Comparison of ENCODE assay signal across 28 cellular contexts in genomic region chr6:88704980-88705379, GRCh38.
DNase-seq lines count a peak whose midpoint lies in the region; ATAC-seq, FAIRE-seq and TF ChIP-seq lines count a peak whose summit lies in the region.
"Had no signal": no experiment of that assay in that cellular context is flagged by ENCODE, and none has a peak within 500 bp of the region (broad histone marks: within the 10 kb centered on the region; RNA-seq: fewer than 3 reads in every experiment).

No MANE protein-coding gene starts in this region.

- H3K9ac ChIP-seq in OCI-LY1 (ENCODE audit: low read length) (peak overlapping the region; percentile 29; the same call in 1 of the 2 replicates), K562 (ENCODE audit: insufficient read depth in 1 of 2, low read depth in 2 of 2, low read length in 2 of 2) (no peak overlapping the region), mammary epithelial cell (ENCODE audit: insufficient read depth, low read length) (no peak overlapping the region)
- H3K9ac ChIP-seq: BLaER1 treated with 17β-estradiol and CSF1 and Interleukin-3, amounts not matched to agents 10 nM and 100 nM had no signal

- H3K4me1 Mint-ChIP-seq in stimulated activated naive CD8-positive, alpha-beta T cell treated with anti-CD3 and anti-CD28 coated beads, Interleukin-15, amount 100 ng/mL, for 72 hours = peaks cover 34% of the 10 kb centered on the region

- H4K20me1 ChIP-seq in OCI-LY1 (ENCODE audit: insufficient read depth, low read length) (no peaks in the 10 kb centered on the region), K562 (replicated peaks; ENCODE audit: control insufficient read depth, insufficient read depth, low read length) (no peaks in the 10 kb centered on the region), mammary epithelial cell (ENCODE audit: insufficient read depth, low read length) (no peaks in the 10 kb centered on the region)
- H4K20me1 ChIP-seq: BLaER1 treated with 17β-estradiol and CSF1 and Interleukin-3, amounts not matched to agents 10 nM and 100 nM had no signal

- H3F3A ChIP-seq in OCI-LY1 (ENCODE audit: insufficient read depth, low read length) = peaks cover 7% of the 10 kb centered on the region; the same call in 1 of the 2 replicates

- no peaks in the 10 kb centered on the region for H3K9me1 ChIP-seq in K562 (ENCODE audit: control insufficient read depth, insufficient read depth, low read length)

- TF ChIP-seq RAD21 in K562 (CRISPR knock-in tag; conservative IDR thresholded peaks at IDR 0.05 in 1 of 2, IDR thresholded peaks at IDR 0.05 in 1 of 2) = no peak

- WGBS in K562 (ENCODE audit: insufficient coverage, low coverage, missing lambda C conversion rate) = 0% methylated on average over 1 of the region's 1 CpG
- WGBS in mammary epithelial cell (ENCODE audit: low coverage, missing lambda C conversion rate) = 100% methylated on average over 1 of the region's 1 CpG

- H3K4me3 ChIP-seq in OCI-LY1 (ENCODE audit: low read depth, low read length, poor library complexity, severe bottlenecking) = no peak overlapping the region
- H3K4me3 ChIP-seq in K562 = no peak overlapping the region
- H3K4me3 ChIP-seq in mammary epithelial cell (replicated peaks in 1 of 3; ENCODE audit: insufficient read depth in 1 of 3, low read depth in 2 of 3, low read length in 3 of 3) = no peak overlapping the region
- H3K4me3 ChIP-seq: BLaER1 treated with 17β-estradiol and CSF1 and Interleukin-3, amounts not matched to agents 10 nM and 100 nM; heart left ventricle; right atrium auricular region had no signal

- peak; percentile 48 for ATAC-seq in stimulated activated naive CD8-positive, alpha-beta T cell treated with anti-CD3 and anti-CD28 coated beads, Interleukin-15, amount 100 ng/mL, for 72 hours
- no peak for ATAC-seq in stimulated activated naive CD8-positive, alpha-beta T cell treated with anti-CD3 and anti-CD28 coated beads, Interleukin-15, Interleukin-2, amounts not matched to agents 100 U/mL and 50 U/mL, for 24 hours
- ATAC-seq in K562 = no peak; the same call in 2 of the 3 replicates
- no peak for ATAC-seq in GM18517 (IDR thresholded peaks at IDR 0.05; ENCODE audit: unreplicated experiment)
- ATAC-seq: heart left ventricle, left colon, Panc1 had no signal

- H3K4me1 ChIP-seq in OCI-LY1 (ENCODE audit: insufficient read depth, low read length, severe bottlenecking) (peaks cover 43% of the 10 kb centered on the region), K562 (replicated peaks in 1 of 2; ENCODE audit: control insufficient read depth in 2 of 2, insufficient read depth in 2 of 2, low read length in 2 of 2) (peaks cover 0 to 13% of the 10 kb centered on the region in 2 experiments; a peak in 4 of 5 replicates), mammary epithelial cell (ENCODE audit: insufficient read depth, low read length) (no peaks in the 10 kb centered on the region)
- H3K4me1 ChIP-seq: BLaER1 treated with 17β-estradiol and CSF1 and Interleukin-3, amounts not matched to agents 10 nM and 100 nM; heart left ventricle had no signal

- H3K4me2 ChIP-seq in OCI-LY1 (ENCODE audit: low read length) (peak overlapping the region; percentile 16), K562 (ENCODE audit: insufficient read depth, low read length) (no peak overlapping the region; the same call in 1 of the 2 replicates), mammary epithelial cell (ENCODE audit: insufficient read depth, low read depth, low read length) (no peak overlapping the region)
- H3K4me2 ChIP-seq: BLaER1 treated with 17β-estradiol and CSF1 and Interleukin-3, amounts not matched to agents 10 nM and 100 nM had no signal

- H3K4me3 Mint-ChIP-seq in stimulated activated naive CD8-positive, alpha-beta T cell treated with anti-CD3 and anti-CD28 coated beads, Interleukin-15, amount 100 ng/mL, for 72 hours = peak overlapping the region in 1 of 2 donors; percentile 7
- H3K4me3 Mint-ChIP-seq: activated B cell treated with CpG ODN at 0.5 μM for 24 hours; activated CD4-positive, alpha-beta memory T cell treated with anti-CD3 and anti-CD28 coated beads for 36 hours; dendritic cell treated with granulocyte-macrophage colony-stimulating factor and Interleukin-4, amounts not matched to agents 40 ng/mL and 50 ng/mL, for 4 days; H9; naive B cell; T-helper 2 cell treated with Interferon-gamma antibody and Interleukin-4, amounts not matched to agents 5 μg/mL and 100 μg/mL, for 36 hours; type B pancreatic cell had no signal

- intact Hi-C loops in K562 (cut with micrococcal nuclease) = no loop called here
- intact Hi-C loops in mammary epithelial cell (cut with micrococcal nuclease) = no loop called here

- H3K27me3 Mint-ChIP-seq in stimulated activated naive CD8-positive, alpha-beta T cell treated with anti-CD3 and anti-CD28 coated beads, Interleukin-15, amount 100 ng/mL, for 72 hours = no peaks in the 10 kb centered on the region
- H3K27me3 Mint-ChIP-seq: activated B cell treated with CpG ODN at 0.5 μM for 24 hours; activated CD4-positive, alpha-beta memory T cell treated with anti-CD3 and anti-CD28 coated beads for 36 hours; dendritic cell treated with granulocyte-macrophage colony-stimulating factor and Interleukin-4, amounts not matched to agents 40 ng/mL and 50 ng/mL, for 4 days; naive B cell; type B pancreatic cell had no signal

- H3K79me2 ChIP-seq in OCI-LY1 (ENCODE audit: insufficient read depth, low read length) = no peaks in the 10 kb centered on the region
- no peaks in the 10 kb centered on the region for H3K79me2 ChIP-seq in K562 (ENCODE audit: control insufficient read depth, insufficient read depth, low read length)
- H3K79me2 ChIP-seq in mammary epithelial cell (ENCODE audit: insufficient read depth, low read length) = no peaks in the 10 kb centered on the region

- CTCF ChIA-PET in K562 (lab: Yijun Ruan, JAX; ENCODE audit: low intra/inter-chr PET ratio) (no interaction called here), mammary epithelial cell (lab: Charles Lee; ENCODE audit: low non-redundant PET) (no interaction called here)

- no peak overlapping the region for H3K27ac Mint-ChIP-seq in stimulated activated naive CD8-positive, alpha-beta T cell treated with anti-CD3 and anti-CD28 coated beads, Interleukin-15, amount 100 ng/mL, for 72 hours
- H3K27ac Mint-ChIP-seq: activated B cell treated with CpG ODN at 0.5 μM for 24 hours; activated CD4-positive, alpha-beta memory T cell treated with anti-CD3 and anti-CD28 coated beads for 36 hours; dendritic cell treated with granulocyte-macrophage colony-stimulating factor and Interleukin-4, amounts not matched to agents 40 ng/mL and 50 ng/mL, for 4 days; H9; T-helper 2 cell treated with Interferon-gamma antibody and Interleukin-4, amounts not matched to agents 5 μg/mL and 100 μg/mL, for 36 hours; type B pancreatic cell had no signal

- FAIRE-seq in K562 (lab: Jason Lieb, UNC) = peak; percentile 11

- dilution Hi-C loops in mammary epithelial cell (cut with HindIII; ENCODE audit: low sequenced_read_pairs) = no loop called here

- BruUV-seq in K562 (replicated peaks; lab: Mats Ljungman, UMichigan) (no TSS peak), mammary epithelial cell (replicated peaks; lab: Mats Ljungman, UMichigan) (no TSS peak)

- no peaks in the 10 kb centered on the region for H3K36me3 ChIP-seq in OCI-LY1 (ENCODE audit: insufficient read depth, low read length)
- H3K36me3 ChIP-seq in K562 (ENCODE audit: control insufficient read depth, insufficient read depth, low read length) = no peaks in the 10 kb centered on the region
- H3K36me3 ChIP-seq in mammary epithelial cell (ENCODE audit: insufficient read depth, low read length) = no peaks in the 10 kb centered on the region
- H3K36me3 ChIP-seq: BLaER1 treated with 17β-estradiol and CSF1 and Interleukin-3, amounts not matched to agents 10 nM and 100 nM; heart left ventricle; right atrium auricular region had no signal

- H3K9me2 ChIP-seq in OCI-LY1 (ENCODE audit: low read depth, low read length) = no peaks in the 10 kb centered on the region

- H2AFZ ChIP-seq in OCI-LY1 (ENCODE audit: low read length) (no peak overlapping the region), K562 (ENCODE audit: low read depth, low read length) (no peak overlapping the region), mammary epithelial cell (ENCODE audit: low read depth, low read length) (no peak overlapping the region)

- no peaks in the 10 kb centered on the region for H3K27me3 ChIP-seq in OCI-LY1 (ENCODE audit: insufficient read depth, low read length)
- no peaks in the 10 kb centered on the region for H3K27me3 ChIP-seq in K562 (ENCODE audit: control insufficient read depth in 2 of 2, insufficient read depth in 2 of 2, low read length in 2 of 2)
- no peaks in the 10 kb centered on the region for H3K27me3 ChIP-seq in mammary epithelial cell (ENCODE audit: insufficient read depth, low read length)
- H3K27me3 ChIP-seq: BLaER1 treated with 17β-estradiol and CSF1 and Interleukin-3, amounts not matched to agents 10 nM and 100 nM; heart left ventricle; right atrium auricular region had no signal

- no peak for TF ChIP-seq POLR2A in K562 (conservative IDR thresholded peaks at IDR 0.05)

- TF ChIP-seq EP300 in K562 (IDR thresholded peaks at IDR 0.05; ENCODE audit: low read length) = no peak

- in situ Hi-C loops in K562 (cut with MboI) (no loop called here), mammary epithelial cell (cut with MboI; ENCODE audit: low sequenced_read_pairs in 2 of 2) (no loop called here)

- no peak for TF ChIP-seq CTCF in OCI-LY1 (IDR thresholded peaks at IDR 0.05; ENCODE audit: low read length)
- TF ChIP-seq CTCF in K562 (IDR thresholded peaks at IDR 0.05 in 2 of 3, conservative IDR thresholded peaks at IDR 0.05 in 1 of 3; ENCODE audit: insufficient read depth in 2 of 3, low read depth in 1 of 3, low read length in 3 of 3) = no peak
- TF ChIP-seq CTCF in mammary epithelial cell (conservative IDR thresholded peaks at IDR 0.05 in 1 of 2, IDR thresholded peaks at IDR 0.05 in 1 of 2; ENCODE audit: extremely low read depth in 1 of 2, insufficient read depth in 1 of 2, low read depth in 1 of 2, low read length in 2 of 2) = no peak

- POLR2A ChIA-PET in K562 (lab: Yijun Ruan, JAX) = no interaction called here

- no peak for DNase-seq in stimulated activated naive CD8-positive, alpha-beta T cell treated with anti-CD3 and anti-CD28 coated beads, Interleukin-15, amount 100 ng/mL, for 72 hours
- DNase-seq in stimulated activated naive CD8-positive, alpha-beta T cell treated with anti-CD3 and anti-CD28 coated beads, Interleukin-15, Interleukin-2, amounts not matched to agents 100 U/mL and 50 U/mL, for 24 hours = no peak
- DNase-seq in K562 (ENCODE audit: extremely low read depth in 1 of 4, low spot score in 3 of 4) (peak; percentile 8 to 30 (median 14)), mammary epithelial cell (no peak), NCI-H526 (lab: John Stamatoyannopoulos, UW) (no peak)
- no peak for DNase-seq in effector CD4-positive, alpha-beta T cell
- DNase-seq: activated B cell treated with CpG ODN at 0.5 μM for 24 hours; activated CD4-positive, alpha-beta memory T cell treated with anti-CD3 and anti-CD28 coated beads for 36 hours; activated naive CD4-positive, alpha-beta T cell treated with Interleukin-2 at 50 U/mL for 16 hours; aorta; DND-41; H9; heart left ventricle; KBM-7; left colon; mesenchymal stem cell; naive B cell; NCI-H1930; NCI-H345; nucleus accumbens had no signal

- H3K9me3 ChIP-seq in OCI-LY1 (ENCODE audit: low read length) (no peaks in the 10 kb centered on the region), K562 (replicated peaks; ENCODE audit: control insufficient read depth, insufficient read depth, low read depth, low read length) (0 out of 2 replicates have a peak, but pooled peaks cover 3% of the 10 kb centered on the region), mammary epithelial cell (replicated peaks; ENCODE audit: insufficient read depth, low read length) (no peaks in the 10 kb centered on the region)
- H3K9me3 ChIP-seq: right atrium auricular region had no signal

- H3K9me3 Mint-ChIP-seq in stimulated activated naive CD8-positive, alpha-beta T cell treated with anti-CD3 and anti-CD28 coated beads, Interleukin-15, amount 100 ng/mL, for 72 hours = peaks cover 0 to 3% of the 10 kb centered on the region in 2 donors
- H3K9me3 Mint-ChIP-seq: activated CD4-positive, alpha-beta memory T cell treated with anti-CD3 and anti-CD28 coated beads for 36 hours; dendritic cell treated with granulocyte-macrophage colony-stimulating factor and Interleukin-4, amounts not matched to agents 40 ng/mL and 50 ng/mL, for 4 days; T-helper 2 cell treated with Interferon-gamma antibody and Interleukin-4, amounts not matched to agents 5 μg/mL and 100 μg/mL, for 36 hours had no signal

- H3K27ac ChIP-seq in OCI-LY1 (ENCODE audit: low read depth, low read length, poor library complexity, severe bottlenecking) = peak overlapping the region; percentile 91
- peak overlapping the region; percentile 62; the same call in 1 of the 3 replicates for H3K27ac ChIP-seq in K562 (ENCODE audit: extremely low read depth, low read depth, low read length)
- no peak overlapping the region for H3K27ac ChIP-seq in mammary epithelial cell (ENCODE audit: insufficient read depth, low read depth, low read length)
- H3K27ac ChIP-seq: BLaER1 treated with 17β-estradiol and CSF1 and Interleukin-3, amounts not matched to agents 10 nM and 100 nM; heart left ventricle; right atrium auricular region had no signal

Comparison
In these comparisons a context has a peak if more than half of its experiments do, and no peak if none do; other contexts are left out.
1. DNase-seq: peak in K562 (4 of 4); none in stimulated activated naive CD8-positive, alpha-beta T cell treated with anti-CD3 and anti-CD28 coated beads, Interleukin-15, amount 100 ng/mL, for 72 hours (0 of 2), stimulated activated naive CD8-positive, alpha-beta T cell treated with anti-CD3 and anti-CD28 coated beads, Interleukin-15, Interleukin-2, amounts not matched to agents 100 U/mL and 50 U/mL, for 24 hours (single experiment), mammary epithelial cell (single experiment), effector CD4-positive, alpha-beta T cell (single experiment) and NCI-H526 (0 of 2).